In genomic region chr17:32631341-32632109, GRCh38 we compare ENCODE assay signal across 22 cellular contexts.
"Had no signal": no experiment of that assay in that cellular context is flagged by ENCODE, and none has a peak within 500 bp of the region (broad histone marks: within the 10 kb centered on the region; RNA-seq: fewer than 3 reads in every experiment).

No MANE protein-coding gene starts in this region.

- H3K4me3 Mint-ChIP-seq: activated B cell treated with CpG ODN at 0.5 μM for 24 hours; activated CD4-positive, alpha-beta T cell treated with anti-CD3 and anti-CD28 coated beads, Interleukin-2, amount 10 ng/mL, durations not matched to agents 24 days and 14 days; activated CD8-positive, alpha-beta memory T cell treated with anti-CD3 and anti-CD28 coated beads, Interleukin-2, amount 10 ng/mL, durations not matched to agents 7 days and 5 days; activated naive CD4-positive, alpha-beta T cell treated with anti-CD3 and anti-CD28 coated beads for 36 hours; activated naive CD8-positive, alpha-beta T cell; activated T-cell treated with anti-CD3 and anti-CD28 coated beads, Interleukin-2, amount 50 U/mL, for 4 hours; T-helper 17 cell had no signal

- H3K27ac Mint-ChIP-seq: activated B cell treated with CpG ODN at 0.5 μM for 24 hours; activated CD4-positive, alpha-beta T cell treated with anti-CD3 and anti-CD28 coated beads, Interleukin-2, amount 10 ng/mL, durations not matched to agents 24 days and 14 days; activated CD8-positive, alpha-beta memory T cell treated with anti-CD3 and anti-CD28 coated beads, Interleukin-2, amount 10 ng/mL, durations not matched to agents 7 days and 5 days; activated naive CD4-positive, alpha-beta T cell treated with anti-CD3 and anti-CD28 coated beads for 36 hours; activated naive CD8-positive, alpha-beta T cell; T-helper 17 cell had no signal

- H3K4me1 Mint-ChIP-seq: activated B cell treated with CpG ODN at 0.5 μM for 24 hours had no signal

- H3K36me3 Mint-ChIP-seq: activated CD8-positive, alpha-beta memory T cell treated with anti-CD3 and anti-CD28 coated beads, Interleukin-2, amount 10 ng/mL, durations not matched to agents 7 days and 5 days had no signal

- DNase-seq: activated B cell treated with CpG ODN at 0.5 μM for 24 hours; activated CD4-positive, alpha-beta T cell treated with anti-CD3 and anti-CD28 coated beads for 1 hour; activated CD4-positive, alpha-beta T cell treated with anti-CD3 and anti-CD28 coated beads, Interleukin-2, amount 10 ng/mL, durations not matched to agents 24 days and 14 days; activated CD4-positive, alpha-beta T cell treated with anti-CD3 and anti-CD28 coated beads, Interleukin-2, amount 50 U/mL, for 48 hours; activated CD8-positive, alpha-beta memory T cell treated with anti-CD3 and anti-CD28 coated beads, Interleukin-2, amount 10 ng/mL, durations not matched to agents 7 days and 5 days; activated gamma-delta T cell; activated naive CD4-positive, alpha-beta T cell treated with anti-CD3 and anti-CD28 coated beads for 36 hours; activated T-cell treated with anti-CD3 and anti-CD28 coated beads, Interleukin-2, amount 50 U/mL, for 4 hours; amygdala; brain microvascular endothelial cell; caudate nucleus; NCI-H1048; NCI-H146; NCI-H187 treated with DMSO at 0.1 percent for 48 hours; NCI-H2081 treated with DMSO at 0.1 percent for 48 hours; NCI-H446; NCI-H524; PC-3; SIG-M5; T-helper 17 cell; T-helper 9 cell had no signal

- H3K27ac ChIP-seq: brain microvascular endothelial cell had no signal

- H3K36me3 ChIP-seq: brain microvascular endothelial cell had no signal

- H3K27me3 Mint-ChIP-seq: activated B cell treated with CpG ODN at 0.5 μM for 24 hours; activated CD8-positive, alpha-beta memory T cell treated with anti-CD3 and anti-CD28 coated beads, Interleukin-2, amount 10 ng/mL, durations not matched to agents 7 days and 5 days; activated naive CD8-positive, alpha-beta T cell; T-helper 17 cell had no signal

- H3K9me3 Mint-ChIP-seq: activated B cell treated with CpG ODN at 0.5 μM for 24 hours; activated CD4-positive, alpha-beta T cell treated with anti-CD3 and anti-CD28 coated beads, Interleukin-2, amount 10 ng/mL, durations not matched to agents 24 days and 14 days; activated naive CD4-positive, alpha-beta T cell treated with anti-CD3 and anti-CD28 coated beads for 36 hours; activated T-cell treated with anti-CD3 and anti-CD28 coated beads, Interleukin-2, amount 50 U/mL, for 4 hours had no signal

- H3K27me3 ChIP-seq: brain microvascular endothelial cell had no signal
